Comparison of ENCODE assay signal across 6 cellular contexts in genomic region chr7:47231627-47232026, GRCh38.
"Had no signal": no experiment of that assay in that cellular context is flagged by ENCODE, and none has a peak within 500 bp of the region (broad histone marks: within the 10 kb centered on the region; RNA-seq: fewer than 3 reads in every experiment).

No MANE protein-coding gene starts in this region.

- H3K4me3 ChIP-seq: GM23338 had no signal

- H3K4me2 ChIP-seq: GM23338 had no signal

- ATAC-seq: GM23338 had no signal

- H2AFZ ChIP-seq: GM23338 had no signal

- FAIRE-seq: H1, H54 had no signal

- DNase-seq: H9, HCEC 1CT, KG1 had no signal
